16 cellular contexts compared by ENCODE assay signal in genomic region chr3:113678773-113679172, GRCh38. TPM values are rescaled to one million over a fixed set of nuclear protein-coding genes. Genes with fewer than 3 reads are reported as not detected.
DNase-seq lines count a peak whose midpoint lies in the region; ATAC-seq and TF ChIP-seq lines count a peak whose summit lies in the region.
"Had no signal": no experiment of that assay in that cellular context is flagged by ENCODE, and none has a peak within 500 bp of the region (broad histone marks: within the 10 kb centered on the region; RNA-seq: fewer than 3 reads in every experiment).

No MANE protein-coding gene starts in this region.

- POLR2A ChIA-PET in activated B cell treated with CpG ODN at 0.5 μM for 24 hours (lab: Charles Lee): no interaction called here

- H3K27ac ChIP-seq in trophoblast cell (ENCODE audit: low read depth, low read length): no peak overlapping the region
- H3K27ac ChIP-seq: A549 had no signal

- H3K18ac ChIP-seq in trophoblast cell (ENCODE audit: low read length): peak overlapping the region; percentile 59

- intact Hi-C loops in natural killer cell (cut with micrococcal nuclease): no loop called here
- intact Hi-C loops in activated B cell treated with CpG ODN at 0.5 μM for 24 hours (cut with micrococcal nuclease): no loop called here

- WGBS in trophoblast cell (ENCODE audit: extremely low coverage, insufficient coverage, insufficient read length): no CpG with 5 or more reads among the region's 4 CpGs

- H3K36me3 ChIP-seq in trophoblast cell (ENCODE audit: control insufficient read depth in 1 of 2, insufficient read depth in 2 of 2, low read length in 2 of 2): peaks cover 0 to 2% of the 10 kb centered on the region in 2 experiments

- H3K36me3 Mint-ChIP-seq in natural killer cell (peaks cover under 1% of the 10 kb centered on the region), activated B cell treated with CpG ODN at 0.5 μM for 24 hours (ENCODE audit: low read depth) (peaks cover 45% of the 10 kb centered on the region)
- H3K36me3 Mint-ChIP-seq in natural killer cell treated with Interleukin-12 subunit alpha and Interleukin-12 subunit beta and Interleukin-15 and Interleukin-18, amount 100 ng/mL, for 72 hours: peaks cover 20% of the 10 kb centered on the region

- H3K4me1 Mint-ChIP-seq in natural killer cell: peaks cover 22 to 39% of the 10 kb centered on the region in 2 donors
- H3K4me1 Mint-ChIP-seq in natural killer cell treated with Interleukin-12 subunit alpha and Interleukin-12 subunit beta and Interleukin-15 and Interleukin-18, amount 100 ng/mL, for 72 hours (ENCODE audit: low read depth in 2 of 2): peaks cover 13 to 18% of the 10 kb centered on the region in 2 donors
- peaks cover 33% of the 10 kb centered on the region for H3K4me1 Mint-ChIP-seq in activated B cell treated with CpG ODN at 0.5 μM for 24 hours

- no peak overlapping the region for H3K4me2 ChIP-seq in trophoblast cell (ENCODE audit: low read length)
- H3K4me2 ChIP-seq: A549 had no signal

- H2BK12ac ChIP-seq in trophoblast cell (ENCODE audit: low read length): no peak overlapping the region

- H3K9ac ChIP-seq in trophoblast cell (ENCODE audit: low read length): no peak overlapping the region

- H3K4ac ChIP-seq in trophoblast cell (ENCODE audit: low read depth, low read length): no peak overlapping the region

- H2AFZ ChIP-seq in trophoblast cell (ENCODE audit: insufficient read depth, low read length, poor library complexity): no peak overlapping the region

- no peak overlapping the region for H3K4me3 Mint-ChIP-seq in natural killer cell
- H3K4me3 Mint-ChIP-seq in natural killer cell treated with Interleukin-12 subunit alpha and Interleukin-12 subunit beta and Interleukin-15 and Interleukin-18, amount 100 ng/mL, for 72 hours: no peak overlapping the region
- H3K4me3 Mint-ChIP-seq in activated B cell treated with CpG ODN at 0.5 μM for 24 hours: no peak overlapping the region
- H3K4me3 Mint-ChIP-seq: CD14-positive monocyte; CD8-positive, alpha-beta memory T cell; HFFc6 had no signal

- no peak overlapping the region for H3K4me3 ChIP-seq in trophoblast cell (ENCODE audit: low read depth, low read length)
- H3K4me3 ChIP-seq: A549 had no signal

- no peak overlapping the region for H4K91ac ChIP-seq in trophoblast cell (ENCODE audit: low read depth, low read length)

- no peak overlapping the region for H3K23ac ChIP-seq in trophoblast cell (ENCODE audit: low read length)

- no peak overlapping the region for H2BK5ac ChIP-seq in trophoblast cell (ENCODE audit: low read depth, low read length, poor library complexity)

- CTCF ChIA-PET in activated B cell treated with CpG ODN at 0.5 μM for 24 hours (lab: Charles Lee): no interaction called here

- TF ChIP-seq CTCF in natural killer cell (IDR thresholded peaks at IDR 0.05): no peak
- TF ChIP-seq CTCF in activated B cell treated with CpG ODN at 0.5 μM for 24 hours (IDR thresholded peaks at IDR 0.05): no peak

- no peak overlapping the region for H3K14ac ChIP-seq in trophoblast cell (ENCODE audit: low read length)

- H3K27ac Mint-ChIP-seq in natural killer cell (peak overlapping the region; percentile 24 to 57), activated B cell treated with CpG ODN at 0.5 μM for 24 hours (peak overlapping the region; percentile 35)
- H3K27ac Mint-ChIP-seq in natural killer cell treated with Interleukin-12 subunit alpha and Interleukin-12 subunit beta and Interleukin-15 and Interleukin-18, amount 100 ng/mL, for 72 hours: no peak overlapping the region
- H3K27ac Mint-ChIP-seq: HFFc6 had no signal

- H2BK120ac ChIP-seq in trophoblast cell (ENCODE audit: insufficient read depth, low read length, poor library complexity): no peak overlapping the region

- no peaks in the 10 kb centered on the region for H3K27me3 ChIP-seq in trophoblast cell (ENCODE audit: insufficient read depth, low read length)

- DNase-seq in natural killer cell: no peak
- DNase-seq in natural killer cell treated with Interleukin-12 subunit alpha and Interleukin-12 subunit beta and Interleukin-15 and Interleukin-18, amount 100 ng/mL, for 72 hours (ENCODE audit: low spot score): no peak
- DNase-seq in activated B cell treated with CpG ODN at 0.5 μM for 24 hours: no peak
- no peak for DNase-seq in trophoblast cell
- no peak for DNase-seq in NCI-H446 (lab: John Stamatoyannopoulos, UW)
- no peak for DNase-seq in NCI-H2107 (lab: John Stamatoyannopoulos, UW)
- DNase-seq: Caco-2; CD8-positive, alpha-beta memory T cell; DND-41; GDM1; GOT3; H9; HFFc6 had no signal

- no peaks in the 10 kb centered on the region for H3K79me2 ChIP-seq in trophoblast cell (ENCODE audit: control insufficient read depth, insufficient read depth, low read length, poor library complexity)

- no peak overlapping the region for H4K12ac ChIP-seq in trophoblast cell (ENCODE audit: low read depth, low read length)

- H4K8ac ChIP-seq in trophoblast cell (ENCODE audit: low read depth, low read length): no peak overlapping the region

- ATAC-seq in natural killer cell (no peak), activated B cell treated with CpG ODN at 0.5 μM for 24 hours (ENCODE audit: low read depth) (no peak), HG03342 (IDR thresholded peaks at IDR 0.05; ENCODE audit: unreplicated experiment) (no peak)
- ATAC-seq in natural killer cell treated with Interleukin-12 subunit alpha and Interleukin-12 subunit beta and Interleukin-15 and Interleukin-18, amount 100 ng/mL, for 72 hours: no peak
- ATAC-seq: A549 had no signal

- no peak overlapping the region for H2AK5ac ChIP-seq in trophoblast cell (ENCODE audit: low read length)

- H3K9me3 Mint-ChIP-seq in natural killer cell: no peaks in the 10 kb centered on the region
- H3K9me3 Mint-ChIP-seq in natural killer cell treated with Interleukin-12 subunit alpha and Interleukin-12 subunit beta and Interleukin-15 and Interleukin-18, amount 100 ng/mL, for 72 hours: peaks cover 3% of the 10 kb centered on the region
- peaks cover 11% of the 10 kb centered on the region for H3K9me3 Mint-ChIP-seq in activated B cell treated with CpG ODN at 0.5 μM for 24 hours
- H3K9me3 Mint-ChIP-seq: HFFc6 had no signal

- H3K4me1 ChIP-seq in trophoblast cell (ENCODE audit: control insufficient read depth in 1 of 2, insufficient read depth in 2 of 2, low read length in 2 of 2): peaks cover 0 to 2% of the 10 kb centered on the region in 2 experiments
- H3K4me1 ChIP-seq: A549, Caco-2 had no signal

- H3K27me3 Mint-ChIP-seq in natural killer cell (ENCODE audit: low read depth in 2 of 2): no peaks in the 10 kb centered on the region
- H3K27me3 Mint-ChIP-seq in natural killer cell treated with Interleukin-12 subunit alpha and Interleukin-12 subunit beta and Interleukin-15 and Interleukin-18, amount 100 ng/mL, for 72 hours: no peaks in the 10 kb centered on the region
- H3K27me3 Mint-ChIP-seq in activated B cell treated with CpG ODN at 0.5 μM for 24 hours: no peaks in the 10 kb centered on the region
- H3K27me3 Mint-ChIP-seq: CD8-positive, alpha-beta memory T cell had no signal

- H3K79me1 ChIP-seq in trophoblast cell (ENCODE audit: low read length): no peaks in the 10 kb centered on the region

- H3K9me3 ChIP-seq in trophoblast cell (ENCODE audit: insufficient read depth, low read depth, low read length): no peaks in the 10 kb centered on the region
- H3K9me3 ChIP-seq: A549, Caco-2 had no signal

RNA-seq across cellular contexts. Expression of gene USF3, which starts 17.7 kb away (rescaled TPM):
- total RNA-seq in natural killer cell: 10 to 100 TPM; 38.0 to 43.0 (median 41.8) TPM
- total RNA-seq in natural killer cell treated with Interleukin-12 subunit alpha and Interleukin-12 subunit beta and Interleukin-15 and Interleukin-18, amount 100 ng/mL, for 72 hours: 10 to 100 TPM; 18.0 to 19.4 TPM
- total RNA-seq in activated B cell treated with CpG ODN at 0.5 μM for 24 hours: 25.3 and 25.9 TPM in 2 replicates
- 9.3 and 9.6 TPM in 2 replicates for polyA plus RNA-seq in trophoblast cell (2013)

Comparison
In these comparisons a context has a peak if more than half of its experiments do, and no peak if none do; other contexts are left out.
1. H3K27ac Mint-ChIP-seq: peak in natural killer cell (2 of 2) and activated B cell treated with CpG ODN at 0.5 μM for 24 hours (single experiment); none in natural killer cell treated with Interleukin-12 subunit alpha and Interleukin-12 subunit beta and Interleukin-15 and Interleukin-18, amount 100 ng/mL, for 72 hours (0 of 2).